ENCODE assay signal across 8 cellular contexts in genomic region chr1:108199781-108200626, GRCh38. TPM values are rescaled to one million over a fixed set of nuclear protein-coding genes. Genes with fewer than 3 reads are reported as not detected.
DNase-seq lines count a peak whose midpoint lies in the region; ATAC-seq and TF ChIP-seq lines count a peak whose summit lies in the region.

TSS of gene SLC25A24 (minus strand) at chr1:108200343. CDS start at chr1:108200138, 205 bp downstream.

- H3K9ac ChIP-seq in liver (ENCODE audit: low read depth in 1 of 2, low read length in 2 of 2) = peak within 1 kb of the TSS in 1 of 2 donors; percentile 62

- H3K27ac ChIP-seq in ACC112 (ENCODE audit: low read depth, low read length) (peak within 1 kb of the TSS; percentile 74), liver (ENCODE audit: low read depth in 1 of 2, low read length in 2 of 2) (peak within 1 kb of the TSS; percentile 44 to 83)

- WGBS in liver = 2% methylated on average over 96 of the region's 96 CpGs

- TF ChIP-seq CTCF in liver (IDR thresholded peaks at IDR 0.05; ENCODE audit: low read depth, low read length, missing input control) = no peak

- H3K4me3 ChIP-seq in ACC112 (ENCODE audit: low read depth, low read length) (peak within 1 kb of the TSS; percentile 100), liver (ENCODE audit: low read depth in 1 of 3, low read length in 3 of 3) (peak within 1 kb of the TSS; percentile 59 to 80 (median 67))

- ATAC-seq in GM18517 (IDR thresholded peaks at IDR 0.05; ENCODE audit: unreplicated experiment) (peak; percentile 67), HG03095 (IDR thresholded peaks at IDR 0.05; ENCODE audit: unreplicated experiment) (peak; percentile 84)

- H3K27me3 ChIP-seq in ACC112 (ENCODE audit: insufficient read depth, low read length) = no peaks in the 10 kb centered on the region
- H3K27me3 ChIP-seq in liver (ENCODE audit: control insufficient read depth in 4 of 4, insufficient read depth in 4 of 4, low read length in 3 of 4) = peaks cover 0 to 3% (median 0%) of the 10 kb centered on the region in 4 donors

- peak within 1 kb of the TSS; percentile 97 for H2AFZ ChIP-seq in ACC112 (ENCODE audit: low read length, unreplicated experiment)

- H3K79me2 ChIP-seq in ACC112 (ENCODE audit: control insufficient read depth, insufficient read depth, low read length, unreplicated experiment) = peaks cover 50% of the 10 kb centered on the region

- no peak for TF ChIP-seq RAD21 in liver (IDR thresholded peaks at IDR 0.05)

- no peaks in the 10 kb centered on the region for H3K9me3 ChIP-seq in liver (ENCODE audit: control insufficient read depth in 4 of 4, low read length in 3 of 4)

- H3K4me1 ChIP-seq in ACC112 (ENCODE audit: control insufficient read depth, insufficient read depth, low read length, unreplicated experiment) (peaks cover 18% of the 10 kb centered on the region), liver (ENCODE audit: control insufficient read depth in 4 of 4, insufficient read depth in 4 of 4, low read length in 3 of 4) (peaks cover 4 to 17% (median 8%) of the 10 kb centered on the region in 4 donors)

- DNase-seq in NCI-H510A (lab: John Stamatoyannopoulos, UW) (peak; percentile 49), dermis microvascular lymphatic vessel endothelial cell (ENCODE audit: low read depth in 2 of 2) (peak in 1 of 2 donors; percentile 72)
- peak; percentile 42 to 44 for DNase-seq in activated CD4-positive, alpha-beta T cell treated with anti-CD3 and anti-CD28 coated beads, Interleukin-2, amount 50 U/mL, for 4 hours
- peak; percentile 74 for DNase-seq in stimulated activated CD4-positive, alpha-beta T cell treated with anti-CD3 and anti-CD28 coated beads, Interleukin-4, amount 100 ng/mL, for 24 hours

- H3K36me3 ChIP-seq in ACC112 (ENCODE audit: insufficient read depth, low read length) (peaks cover 28% of the 10 kb centered on the region), liver (ENCODE audit: control insufficient read depth in 4 of 4, insufficient read depth in 3 of 4, low read depth in 1 of 4, low read length in 3 of 4) (no peaks in the 10 kb centered on the region)

TF ChIP-seq in liver, 16 proteins besides CTCF, POLR2A, EP300 and RAD21:
- no peak for TF ChIP-seq GABPA (IDR thresholded peaks at IDR 0.05 in 1 of 2, conservative IDR thresholded peaks at IDR 0.05 in 1 of 2)
- TF ChIP-seq REST (IDR thresholded peaks at IDR 0.05) = no peak
- TF ChIP-seq EGR1 (IDR thresholded peaks at IDR 0.05; ENCODE audit: low read depth in 2 of 2) = no peak
- no peak for TF ChIP-seq FOXA1 (IDR thresholded peaks at IDR 0.05)
- TF ChIP-seq TAF1 (conservative IDR thresholded peaks at IDR 0.05) = no peak
- TF ChIP-seq HNF4G (IDR thresholded peaks at IDR 0.05) = no peak
- no peak for TF ChIP-seq ATF3 (IDR thresholded peaks at IDR 0.05)
- no peak for TF ChIP-seq RXRA (IDR thresholded peaks at IDR 0.05)
- TF ChIP-seq ZBTB33 (IDR thresholded peaks at IDR 0.05) = no peak
- TF ChIP-seq FOXA2 (IDR thresholded peaks at IDR 0.05) = no peak
- TF ChIP-seq HNF4A (conservative IDR thresholded peaks at IDR 0.05) = no peak
- no peak for TF ChIP-seq YY1 (IDR thresholded peaks at IDR 0.05)
- TF ChIP-seq SP1 (IDR thresholded peaks at IDR 0.05) = no peak
- no peak for TF ChIP-seq MAX (IDR thresholded peaks at IDR 0.05)
- no peak for TF ChIP-seq NR2F2 (IDR thresholded peaks at IDR 0.05)
- no peak for TF ChIP-seq JUND (IDR thresholded peaks at IDR 0.05)

RNA-seq across cellular contexts. Expression of gene SLC25A24, which starts in this region (rescaled TPM):
- total RNA-seq in dermis microvascular lymphatic vessel endothelial cell = 34.3 and 35.0 TPM in 2 replicates
- 1 to 10 TPM; 4.1 to 8.6 TPM for total RNA-seq in liver
- polyA plus RNA-seq in liver = 1 to 10 TPM; 1.3 to 1.9 TPM
